ENCODE assay signal across 9 cellular contexts in genomic region chr9:22102347-22103053, GRCh38.
A peak's percentile ranks its signal among the peaks of the same experiment; 100 is the strongest.
DNase-seq lines count a peak whose midpoint lies in the region; ATAC-seq, FAIRE-seq and TF ChIP-seq lines count a peak whose summit lies in the region.
"Had no signal": no experiment of that assay in that cellular context is flagged by ENCODE, and none has a peak within 500 bp of the region (broad histone marks: within the 10 kb centered on the region; RNA-seq: fewer than 3 reads in every experiment).

No MANE protein-coding gene starts in this region.

- H3K27ac ChIP-seq in H9 (ENCODE audit: insufficient read length, low read depth, low read length) (no peak overlapping the region), Peyer's patch (peak overlapping the region in 3 of 4 donors; percentile 45 to 89 (median 88)), epithelial cell of prostate (peak overlapping the region; percentile 96), small intestine (ENCODE audit: low read depth in 1 of 2, low read length in 1 of 2) (peak overlapping the region; percentile 65 to 92)

- peaks cover 18 to 24% of the 10 kb centered on the region in 2 experiments for H3K4me1 Mint-ChIP-seq in H9

- no peak overlapping the region for H2BK15ac ChIP-seq in H9 (ENCODE audit: low read depth, low read length)

- H3K36me3 ChIP-seq in Peyer's patch (no peaks in the 10 kb centered on the region), small intestine (ENCODE audit: control insufficient read depth in 2 of 2, insufficient read depth in 2 of 2, low read length in 2 of 2) (no peaks in the 10 kb centered on the region)

- H2AK5ac ChIP-seq in H9 (ENCODE audit: insufficient read length, low read length) = no peak overlapping the region

- no peaks in the 10 kb centered on the region for H3K36me3 Mint-ChIP-seq in H9 (ENCODE audit: insufficient read depth in 1 of 3, low read depth in 3 of 3)

- no peaks in the 10 kb centered on the region for H3K23me2 ChIP-seq in H9 (ENCODE audit: insufficient read length, low read depth, low read length, poor library complexity, severe bottlenecking)

- no peaks in the 10 kb centered on the region for H4K20me1 ChIP-seq in H9 (ENCODE audit: control insufficient read depth, insufficient read depth, insufficient read length)

- no peak for DNase-seq in H9
- peak in 1 of 3 donors; percentile 57 for DNase-seq in Peyer's patch
- DNase-seq in epithelial cell of prostate (ENCODE audit: low read depth, low spot score) = no peak
- DNase-seq in small intestine = peak; percentile 82
- DNase-seq in stimulated activated CD4-positive, alpha-beta T cell treated with anti-CD3 and anti-CD28 coated beads, Interleukin-15, amount 100 ng/mL, for 24 hours = no peak
- DNase-seq: NCI-H1417 had no signal

- H3K79me1 ChIP-seq in H9 (ENCODE audit: insufficient read depth, low read depth, low read length, poor library complexity, severe bottlenecking) = no peaks in the 10 kb centered on the region

- H2BK12ac ChIP-seq in H9 (ENCODE audit: insufficient read length, low read depth, low read length) = no peak overlapping the region

- H3K4me3 ChIP-seq in Peyer's patch (no peak overlapping the region), small intestine (ENCODE audit: low read depth in 1 of 2, low read length in 2 of 2) (no peak overlapping the region)

- no peak overlapping the region for H2BK5ac ChIP-seq in H9 (ENCODE audit: insufficient read length, low read length)

- no peak overlapping the region for H3K4me3 Mint-ChIP-seq in H9

- H3K79me2 ChIP-seq in H9 (ENCODE audit: insufficient read depth, low read length) = no peaks in the 10 kb centered on the region

- H3K9me3 Mint-ChIP-seq in H9 = no peaks in the 10 kb centered on the region

- TF ChIP-seq CTCF in H9 (conservative IDR thresholded peaks at IDR 0.05) = no peak
- TF ChIP-seq CTCF in Peyer's patch (IDR thresholded peaks at IDR 0.05) = no peak

- H4K8ac ChIP-seq in H9 (replicated peaks; ENCODE audit: insufficient read length, low read depth, low read length) = no peak overlapping the region

- no peak for ATAC-seq in GM21360 (IDR thresholded peaks at IDR 0.05; ENCODE audit: unreplicated experiment)
- ATAC-seq in GM19395 (IDR thresholded peaks at IDR 0.05; ENCODE audit: unreplicated experiment) = no peak
- ATAC-seq: Panc1 had no signal

- H2BK20ac ChIP-seq in H9 (ENCODE audit: low read depth, low read length, poor library complexity, severe bottlenecking) = peak overlapping the region; percentile 60

- H3K9me3 ChIP-seq in H9 (ENCODE audit: control insufficient read depth, low read depth, low read length) (no peaks in the 10 kb centered on the region), Peyer's patch (no peaks in the 10 kb centered on the region), small intestine (ENCODE audit: control insufficient read depth, low read depth) (no peaks in the 10 kb centered on the region)

- peaks cover 5% of the 10 kb centered on the region; the same call in 1 of the 2 replicates for H3K4me1 ChIP-seq in H9 (ENCODE audit: insufficient read depth, low read length)
- peaks cover 0 to 24% (median 2%) of the 10 kb centered on the region in 4 donors for H3K4me1 ChIP-seq in Peyer's patch
- peaks cover 8 to 10% of the 10 kb centered on the region in 2 donors for H3K4me1 ChIP-seq in small intestine (ENCODE audit: control insufficient read depth in 2 of 2, insufficient read depth in 1 of 2, low read depth in 1 of 2, low read length in 1 of 2)

- H3K9ac ChIP-seq in H9 (ENCODE audit: extremely low read depth, insufficient read length, low read length) = no peak overlapping the region

- no peaks in the 10 kb centered on the region for H3K27me3 Mint-ChIP-seq in H9 (ENCODE audit: low read depth)

- no peak for FAIRE-seq in small intestine (lab: Jason Lieb, UNC)

- TF ChIP-seq POLR2A in Peyer's patch (IDR thresholded peaks at IDR 0.05) = no peak

- no peak overlapping the region for H2BK120ac ChIP-seq in H9 (ENCODE audit: low read depth, low read length, poor library complexity, severe bottlenecking)

- no peak overlapping the region for H3K18ac ChIP-seq in H9 (ENCODE audit: insufficient read length, low read depth, low read length)

- H3K4me2 ChIP-seq in H9 (ENCODE audit: insufficient read depth, insufficient read length, low read length) = no peak overlapping the region

- no peak overlapping the region for H3K14ac ChIP-seq in H9 (ENCODE audit: insufficient read depth, low read length)

- no peak overlapping the region for H3K4ac ChIP-seq in H9 (ENCODE audit: low read depth, low read length)

- no peak overlapping the region for H3T11ph ChIP-seq in H9 (ENCODE audit: low read length)

- WGBS in H9 (ENCODE audit: extremely low coverage, insufficient read length, low lambda C conversion rate) = no CpG with 5 or more reads among the region's 2 CpGs
- WGBS in small intestine, 3 donors = 45 to 74% (median 66%) methylated on average over 2 of the region's 2 CpGs

- H3K23ac ChIP-seq in H9 (ENCODE audit: insufficient read length, low read depth, low read length) = no peak overlapping the region

- no peak overlapping the region for H4K5ac ChIP-seq in H9 (ENCODE audit: insufficient read length, low read depth, low read length)

- H3K27me3 ChIP-seq in H9 (ENCODE audit: insufficient read depth, low read length) = no peaks in the 10 kb centered on the region
- H3K27me3 ChIP-seq in Peyer's patch = no peaks in the 10 kb centered on the region
- no peaks in the 10 kb centered on the region for H3K27me3 ChIP-seq in small intestine (ENCODE audit: control insufficient read depth in 2 of 2, insufficient read depth in 2 of 2, low read length in 2 of 2)

- H2AFZ ChIP-seq in H9 (ENCODE audit: low read length) = no peak overlapping the region

- no peak overlapping the region for H3K56ac ChIP-seq in H9 (ENCODE audit: insufficient read length, low read depth, low read length)

- no peak overlapping the region for H4K91ac ChIP-seq in H9 (ENCODE audit: insufficient read length, low read depth, low read length)

- 0 out of 7 replicates have a peak overlapping the region, but pooled peaks of 1 of the 3 experiments have one; percentile 55 for H3K27ac Mint-ChIP-seq in H9
